13 cellular contexts compared by ENCODE assay signal in the genomic region with DNA sequence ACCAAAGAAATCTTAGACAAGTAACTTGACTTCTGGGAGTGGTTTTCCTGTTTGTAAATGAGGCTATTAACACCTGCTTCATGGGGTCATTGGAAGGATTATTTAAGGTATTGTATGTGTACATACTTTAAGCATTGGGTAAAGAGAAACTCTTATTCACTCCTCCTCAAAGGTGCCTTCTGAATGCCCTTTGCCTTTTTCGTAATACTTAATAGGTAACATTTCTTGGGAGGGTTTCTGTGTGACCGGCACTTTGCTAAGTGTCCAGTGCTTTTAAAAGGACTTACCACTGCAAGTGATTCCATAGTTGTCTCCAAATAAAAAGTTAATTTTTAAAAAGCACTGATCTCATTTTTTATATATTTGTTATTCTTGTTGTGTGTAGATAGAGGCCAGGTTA.
"Had no signal": no experiment of that assay in that cellular context is flagged by ENCODE, and none has a peak within 500 bp of the region (broad histone marks: within the 10 kb centered on the region; RNA-seq: fewer than 3 reads in every experiment).

No MANE protein-coding gene starts in this region.

- H3K27ac ChIP-seq: heart left ventricle, neural progenitor cell, ovary, tibial artery, vagina had no signal

- H3K9me3 ChIP-seq: gastrocnemius medialis, heart left ventricle, ovary, tibial artery, vagina had no signal

- DNase-seq: activated CD4-positive, CD25-positive, alpha-beta regulatory T cell treated with anti-CD3 and anti-CD28 coated beads, Interleukin-2, amount 50 U/mL, for 72 hours; activated naive CD4-positive, alpha-beta T cell treated with anti-CD3 and anti-CD28 coated beads for 36 hours; dermis blood vessel endothelial cell; gastrocnemius medialis; heart left ventricle; left ventricle myocardium superior; mesenchymal stem cell; ovary; stimulated activated naive B cell treated with anti-CD40 and anti-IgM and Interleukin-4, amounts not matched to agents 10 μg/mL and 1 μg/mL and 100 μg/mL, for 72 hours; T-helper 9 cell; tibial artery had no signal

- H3K27ac Mint-ChIP-seq: activated naive CD4-positive, alpha-beta T cell treated with anti-CD3 and anti-CD28 coated beads for 36 hours; neural progenitor cell had no signal

- H3K9me3 Mint-ChIP-seq: activated naive CD4-positive, alpha-beta T cell treated with anti-CD3 and anti-CD28 coated beads for 36 hours; neural progenitor cell; stimulated activated naive B cell treated with anti-CD40 and anti-IgM and Interleukin-4, amounts not matched to agents 10 μg/mL and 1 μg/mL and 100 μg/mL, for 72 hours had no signal

- H3K27me3 Mint-ChIP-seq: stimulated activated naive B cell treated with anti-CD40 and anti-IgM and Interleukin-4, amounts not matched to agents 10 μg/mL and 1 μg/mL and 100 μg/mL, for 72 hours had no signal

- H3K4me3 Mint-ChIP-seq: activated naive CD4-positive, alpha-beta T cell treated with anti-CD3 and anti-CD28 coated beads for 36 hours; stimulated activated naive B cell treated with anti-CD40 and anti-IgM and Interleukin-4, amounts not matched to agents 10 μg/mL and 1 μg/mL and 100 μg/mL, for 72 hours had no signal

- H3K36me3 ChIP-seq: gastrocnemius medialis, neural progenitor cell, ovary, tibial artery, vagina had no signal

- ATAC-seq: gastrocnemius medialis; heart left ventricle; left ventricle myocardium superior; stimulated activated naive B cell treated with anti-CD40 and anti-IgM and Interleukin-4, amounts not matched to agents 10 μg/mL and 1 μg/mL and 100 μg/mL, for 72 hours had no signal

- H3K27me3 ChIP-seq: gastrocnemius medialis, heart left ventricle, neural progenitor cell, ovary, tibial artery, vagina had no signal

- H3K4me3 ChIP-seq: gastrocnemius medialis, heart left ventricle, neural progenitor cell, ovary, tibial artery, vagina had no signal
